8 cellular contexts compared by ENCODE assay signal in the genomic region with DNA sequence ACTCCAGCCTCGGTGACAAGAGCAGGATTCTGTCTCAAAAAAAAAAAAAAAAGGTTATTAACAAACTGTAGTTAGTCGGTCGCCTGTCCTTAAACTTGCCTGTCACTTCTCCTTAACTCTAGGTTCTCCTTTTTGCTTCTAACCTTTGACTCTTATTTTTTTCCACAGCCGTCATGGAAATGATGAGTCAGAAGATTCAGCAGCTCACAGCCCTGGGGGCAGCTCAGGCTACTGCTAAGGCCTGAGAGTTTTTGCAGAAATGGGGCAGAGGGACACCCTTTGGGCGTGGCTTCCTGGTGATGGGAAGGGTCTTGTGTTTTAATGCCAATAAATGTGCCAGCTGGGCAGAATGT. TPM values are rescaled to one million over a fixed set of nuclear protein-coding genes. Genes with fewer than 3 reads are reported as not detected.
DNase-seq lines count a peak whose midpoint lies in the region; ATAC-seq and TF ChIP-seq lines count a peak whose summit lies in the region.

No MANE protein-coding gene starts in this region.

- POLR2A ChIA-PET in activated CD8-positive, alpha-beta T cell treated with anti-CD3 and anti-CD28 coated beads for 36 hours (lab: Charles Lee): interaction anchor here (0.6 to 2.9 kb wide), 14 partner anchors 9 to 217 kb away, joined by 3 to 16 read pairs (median 4); partner anchors contain the start of genes AAAS, CSAD and ZNF740

- no peak overlapping the region for H3K9ac ChIP-seq in BLaER1
- no peak overlapping the region for H3K9ac ChIP-seq in parathyroid adenoma

- no peak for TF ChIP-seq CTCF in activated CD8-positive, alpha-beta T cell treated with anti-CD3 and anti-CD28 coated beads for 36 hours (IDR thresholded peaks at IDR 0.05)
- TF ChIP-seq CTCF in fibroblast of the aortic adventitia (IDR thresholded peaks at IDR 0.05; ENCODE audit: insufficient read depth, low read length) (no peak), parathyroid adenoma (IDR thresholded peaks at IDR 0.05) (no peak)

- H3K27me3 ChIP-seq in BLaER1: no peaks in the 10 kb centered on the region
- H3K27me3 ChIP-seq in parathyroid adenoma (ENCODE audit: control insufficient read depth, insufficient read depth, low read length): no peaks in the 10 kb centered on the region

- H3K4me2 ChIP-seq in BLaER1 (peak overlapping the region; percentile 91), parathyroid adenoma (ENCODE audit: low read length) (peak overlapping the region; percentile 98)

- intact Hi-C loops in activated CD8-positive, alpha-beta T cell treated with anti-CD3 and anti-CD28 coated beads for 36 hours (cut with micrococcal nuclease): no loop called here

- H3K27ac Mint-ChIP-seq in activated CD8-positive, alpha-beta T cell treated with anti-CD3 and anti-CD28 coated beads for 36 hours: peak overlapping the region; percentile 91

- peak; percentile 38 for ATAC-seq in activated CD8-positive, alpha-beta T cell treated with anti-CD3 and anti-CD28 coated beads for 36 hours
- ATAC-seq in HG03045 (IDR thresholded peaks at IDR 0.05; ENCODE audit: unreplicated experiment) (no peak), HG03469 (IDR thresholded peaks at IDR 0.05; ENCODE audit: unreplicated experiment) (no peak)

- H3K4me1 Mint-ChIP-seq in activated CD8-positive, alpha-beta T cell treated with anti-CD3 and anti-CD28 coated beads for 36 hours (ENCODE audit: low read depth): peaks cover 64% of the 10 kb centered on the region

- peak overlapping the region; percentile 90 for H3K4me3 Mint-ChIP-seq in activated CD8-positive, alpha-beta T cell treated with anti-CD3 and anti-CD28 coated beads for 36 hours

- H3K36me3 ChIP-seq in BLaER1: peaks cover 51% of the 10 kb centered on the region
- no peaks in the 10 kb centered on the region for H3K36me3 ChIP-seq in parathyroid adenoma (ENCODE audit: control insufficient read depth, insufficient read depth, low read length)

- no peaks in the 10 kb centered on the region for H3K9me3 ChIP-seq in BLaER1
- H3K9me3 ChIP-seq in parathyroid adenoma (ENCODE audit: control insufficient read depth, low read length): no peaks in the 10 kb centered on the region

- peaks cover 65% of the 10 kb centered on the region for H3K4me1 ChIP-seq in BLaER1
- peaks cover 24% of the 10 kb centered on the region for H3K4me1 ChIP-seq in parathyroid adenoma

- CTCF ChIA-PET in activated CD8-positive, alpha-beta T cell treated with anti-CD3 and anti-CD28 coated beads for 36 hours (lab: Charles Lee): interaction anchor here (0.9 to 14.0 kb wide), 10 partner anchors 10 to 200 kb away, joined by 3 to 143 read pairs (median 4); partner anchors contain the start of gene AAAS

- peak overlapping the region; percentile 85 for H2AFZ ChIP-seq in parathyroid adenoma

- peaks cover 4% of the 10 kb centered on the region; the same call in 1 of the 2 replicates for H4K20me1 ChIP-seq in BLaER1

- DNase-seq in LoVo (ENCODE audit: low spot score) (peak; percentile 60), fibroblast of the aortic adventitia (ENCODE audit: low read depth) (peak; percentile 73), cerebellar nuclear complex (lab: John Stamatoyannopoulos, UW) (no peak)
- peak; percentile 61 for DNase-seq in activated CD8-positive, alpha-beta T cell treated with anti-CD3 and anti-CD28 coated beads for 36 hours

- no peaks in the 10 kb centered on the region for H3K9me3 Mint-ChIP-seq in activated CD8-positive, alpha-beta T cell treated with anti-CD3 and anti-CD28 coated beads for 36 hours

- peak overlapping the region; percentile 85 for H3K4me3 ChIP-seq in BLaER1
- peak overlapping the region; percentile 98 for H3K4me3 ChIP-seq in fibroblast of the aortic adventitia (ENCODE audit: low read depth, low read length)
- H3K4me3 ChIP-seq in parathyroid adenoma (ENCODE audit: low read depth, low read length): peak overlapping the region; percentile 82

- H3K36me3 Mint-ChIP-seq in activated CD8-positive, alpha-beta T cell treated with anti-CD3 and anti-CD28 coated beads for 36 hours (ENCODE audit: low read depth): peaks cover 74% of the 10 kb centered on the region

- no peak overlapping the region for H3K27ac ChIP-seq in BLaER1
- peak overlapping the region; percentile 79 for H3K27ac ChIP-seq in parathyroid adenoma

- no peaks in the 10 kb centered on the region for H3K27me3 Mint-ChIP-seq in activated CD8-positive, alpha-beta T cell treated with anti-CD3 and anti-CD28 coated beads for 36 hours

- peaks cover 23% of the 10 kb centered on the region for H3K79me2 ChIP-seq in parathyroid adenoma

RNA-seq across cellular contexts. Expression of gene MYG1, which starts 0.4 kb away (rescaled TPM):
- 10 to 100 TPM; 69.5 to 70.9 TPM for total RNA-seq in activated CD8-positive, alpha-beta T cell treated with anti-CD3 and anti-CD28 coated beads for 36 hours
- total RNA-seq in fibroblast of the aortic adventitia (ENCODE audit: low replicate concordance): 34.8 and 39.5 TPM in 2 replicates

RNA-seq across cellular contexts. Expression of gene PFDN5, which starts 3.7 kb away (rescaled TPM):
- total RNA-seq in activated CD8-positive, alpha-beta T cell treated with anti-CD3 and anti-CD28 coated beads for 36 hours: 100 to 1,000 TPM; 322 to 373 TPM
- 441 and 577 TPM in 2 replicates for total RNA-seq in fibroblast of the aortic adventitia (ENCODE audit: low replicate concordance)

RNA-seq across cellular contexts. Expression of gene AAAS, which starts 22.3 kb away (rescaled TPM):
- total RNA-seq in activated CD8-positive, alpha-beta T cell treated with anti-CD3 and anti-CD28 coated beads for 36 hours: 10 to 100 TPM; 81.3 to 87.6 TPM
- total RNA-seq in fibroblast of the aortic adventitia (ENCODE audit: low replicate concordance): 16.4 and 46.4 TPM in 2 replicates

RNA-seq across cellular contexts. Expression of gene ESPL1, which starts 31.0 kb away (rescaled TPM):
- total RNA-seq in activated CD8-positive, alpha-beta T cell treated with anti-CD3 and anti-CD28 coated beads for 36 hours: 10 to 100 TPM; 62.1 to 63.4 TPM
- total RNA-seq in fibroblast of the aortic adventitia (ENCODE audit: low replicate concordance): 1.5 and 13.5 TPM in 2 replicates

RNA-seq across cellular contexts. Expression of gene SP7, which starts 37.1 kb away (rescaled TPM):
- not detected for total RNA-seq in activated CD8-positive, alpha-beta T cell treated with anti-CD3 and anti-CD28 coated beads for 36 hours
- not detected in 2 replicates for total RNA-seq in fibroblast of the aortic adventitia (ENCODE audit: low replicate concordance)

Comparison
In these comparisons a context has a peak if more than half of its experiments do, and no peak if none do; other contexts are left out.
1. DNase-seq: peak in LoVo (single experiment), activated CD8-positive, alpha-beta T cell treated with anti-CD3 and anti-CD28 coated beads for 36 hours (single experiment) and fibroblast of the aortic adventitia (single experiment); none in cerebellar nuclear complex (0 of 2).
2. Peak in every context shown above with its lines, with median percentiles within 50 percentile points of each other: H3K4me3 ChIP-seq.